Comparison of ENCODE assay signal across 2 cellular contexts in genomic region chr9:105173306-105173705, GRCh38.
TF ChIP-seq lines count a peak whose summit lies in the region.

No MANE protein-coding gene starts in this region.

TF ChIP-seq in HEK293, 187 proteins besides CTCF, POLR2A, EP300 and RAD21 (continued from another document):
- TF ChIP-seq, protein P1, sequence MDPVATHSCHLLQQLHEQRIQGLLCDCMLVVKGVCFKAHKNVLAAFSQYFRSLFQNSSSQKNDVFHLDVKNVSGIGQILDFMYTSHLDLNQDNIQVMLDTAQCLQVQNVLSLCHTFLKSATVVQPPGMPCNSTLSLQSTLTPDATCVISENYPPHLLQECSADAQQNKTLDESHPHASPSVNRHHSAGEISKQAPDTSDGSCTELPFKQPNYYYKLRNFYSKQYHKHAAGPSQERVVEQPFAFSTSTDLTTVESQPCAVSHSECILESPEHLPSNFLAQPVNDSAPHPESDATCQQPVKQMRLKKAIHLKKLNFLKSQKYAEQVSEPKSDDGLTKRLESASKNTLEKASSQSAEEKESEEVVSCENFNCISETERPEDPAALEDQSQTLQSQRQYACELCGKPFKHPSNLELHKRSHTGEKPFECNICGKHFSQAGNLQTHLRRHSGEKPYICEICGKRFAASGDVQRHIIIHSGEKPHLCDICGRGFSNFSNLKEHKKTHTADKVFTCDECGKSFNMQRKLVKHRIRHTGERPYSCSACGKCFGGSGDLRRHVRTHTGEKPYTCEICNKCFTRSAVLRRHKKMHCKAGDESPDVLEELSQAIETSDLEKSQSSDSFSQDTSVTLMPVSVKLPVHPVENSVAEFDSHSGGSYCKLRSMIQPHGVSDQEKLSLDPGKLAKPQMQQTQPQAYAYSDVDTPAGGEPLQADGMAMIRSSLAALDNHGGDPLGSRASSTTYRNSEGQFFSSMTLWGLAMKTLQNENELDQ (tag by site-specific recombination; IDR thresholded peaks at IDR 0.05; ENCODE audit: low read depth), result no peak

TF ChIP-seq in WTC11, 78 proteins besides CTCF, POLR2A, EP300 and RAD21 (continued from another document):
- TF ChIP-seq ZNF317 (CRISPR knock-in tag; IDR thresholded peaks at IDR 0.05; ENCODE audit: borderline replicate concordance, low read depth), result no peak
- peak; percentile 46; the same call in 1 of the 2 replicates for TF ChIP-seq FOXK1 (CRISPR knock-in tag; IDR thresholded peaks at IDR 0.05)
- TF ChIP-seq, protein P2, sequence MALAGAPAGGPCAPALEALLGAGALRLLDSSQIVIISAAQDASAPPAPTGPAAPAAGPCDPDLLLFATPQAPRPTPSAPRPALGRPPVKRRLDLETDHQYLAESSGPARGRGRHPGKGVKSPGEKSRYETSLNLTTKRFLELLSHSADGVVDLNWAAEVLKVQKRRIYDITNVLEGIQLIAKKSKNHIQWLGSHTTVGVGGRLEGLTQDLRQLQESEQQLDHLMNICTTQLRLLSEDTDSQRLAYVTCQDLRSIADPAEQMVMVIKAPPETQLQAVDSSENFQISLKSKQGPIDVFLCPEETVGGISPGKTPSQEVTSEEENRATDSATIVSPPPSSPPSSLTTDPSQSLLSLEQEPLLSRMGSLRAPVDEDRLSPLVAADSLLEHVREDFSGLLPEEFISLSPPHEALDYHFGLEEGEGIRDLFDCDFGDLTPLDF (CRISPR knock-in tag; IDR thresholded peaks at IDR 0.05), result no peak
- TF ChIP-seq NFE2L1 (CRISPR knock-in tag; IDR thresholded peaks at IDR 0.05), result peak; percentile 63; the same call in 1 of the 2 replicates
- TF ChIP-seq ZBTB21 (CRISPR knock-in tag; IDR thresholded peaks at IDR 0.05; ENCODE audit: borderline replicate concordance), result 0 out of 2 replicates have a peak, but pooled peaks have one; percentile 25
